1 cellular context compared by ENCODE assay signal in the genomic region with DNA sequence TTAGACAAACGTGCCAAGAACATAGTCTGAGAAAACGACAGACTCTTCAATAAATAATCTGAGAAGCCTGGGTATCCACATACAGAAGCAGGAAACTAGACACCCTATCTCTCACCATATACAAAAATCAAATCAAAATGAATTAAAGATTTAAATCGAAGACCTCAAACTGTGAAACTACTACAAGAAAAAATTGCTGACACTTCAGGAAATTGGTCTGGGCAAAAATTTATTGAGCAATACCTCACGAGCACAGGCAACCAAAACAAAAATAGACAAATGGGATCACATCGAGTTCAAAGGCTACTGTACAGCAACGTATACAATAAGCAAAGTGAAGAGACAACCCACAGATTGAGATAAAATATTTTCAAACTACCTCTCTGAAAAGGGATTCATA.
TF ChIP-seq lines count a peak whose summit lies in the region.

No MANE protein-coding gene starts in this region.

TF ChIP-seq in K562, 482 proteins besides CTCF, POLR2A, EP300 and RAD21 (continued from another document):
- TF ChIP-seq, protein P1, sequence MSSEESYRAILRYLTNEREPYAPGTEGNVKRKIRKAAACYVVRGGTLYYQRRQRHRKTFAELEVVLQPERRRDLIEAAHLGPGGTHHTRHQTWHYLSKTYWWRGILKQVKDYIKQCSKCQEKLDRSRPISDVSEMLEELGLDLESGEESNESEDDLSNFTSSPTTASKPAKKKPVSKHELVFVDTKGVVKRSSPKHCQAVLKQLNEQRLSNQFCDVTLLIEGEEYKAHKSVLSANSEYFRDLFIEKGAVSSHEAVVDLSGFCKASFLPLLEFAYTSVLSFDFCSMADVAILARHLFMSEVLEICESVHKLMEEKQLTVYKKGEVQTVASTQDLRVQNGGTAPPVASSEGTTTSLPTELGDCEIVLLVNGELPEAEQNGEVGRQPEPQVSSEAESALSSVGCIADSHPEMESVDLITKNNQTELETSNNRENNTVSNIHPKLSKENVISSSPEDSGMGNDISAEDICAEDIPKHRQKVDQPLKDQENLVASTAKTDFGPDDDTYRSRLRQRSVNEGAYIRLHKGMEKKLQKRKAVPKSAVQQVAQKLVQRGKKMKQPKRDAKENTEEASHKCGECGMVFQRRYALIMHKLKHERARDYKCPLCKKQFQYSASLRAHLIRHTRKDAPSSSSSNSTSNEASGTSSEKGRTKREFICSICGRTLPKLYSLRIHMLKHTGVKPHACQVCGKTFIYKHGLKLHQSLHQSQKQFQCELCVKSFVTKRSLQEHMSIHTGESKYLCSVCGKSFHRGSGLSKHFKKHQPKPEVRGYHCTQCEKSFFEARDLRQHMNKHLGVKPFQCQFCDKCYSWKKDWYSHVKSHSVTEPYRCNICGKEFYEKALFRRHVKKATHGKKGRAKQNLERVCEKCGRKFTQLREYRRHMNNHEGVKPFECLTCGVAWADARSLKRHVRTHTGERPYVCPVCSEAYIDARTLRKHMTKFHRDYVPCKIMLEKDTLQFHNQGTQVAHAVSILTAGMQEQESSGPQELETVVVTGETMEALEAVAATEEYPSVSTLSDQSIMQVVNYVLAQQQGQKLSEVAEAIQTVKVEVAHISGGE (CRISPR knock-in tag; IDR thresholded peaks at IDR 0.05): no peak
- peak; percentile 45; the same call in 1 of the 2 replicates for TF ChIP-seq CEBPB (tag; IDR thresholded peaks at IDR 0.05)
- no peak for TF ChIP-seq ZNF24 (IDR thresholded peaks at IDR 0.05)
- no peak for TF ChIP-seq NFYB (IDR thresholded peaks at IDR 0.05; ENCODE audit: extremely low read depth, insufficient read length)
- no peak for TF ChIP-seq ZNF274 (IDR thresholded peaks at IDR 0.05; ENCODE audit: borderline replicate concordance, low read depth, low read length)
- TF ChIP-seq, protein P2, sequence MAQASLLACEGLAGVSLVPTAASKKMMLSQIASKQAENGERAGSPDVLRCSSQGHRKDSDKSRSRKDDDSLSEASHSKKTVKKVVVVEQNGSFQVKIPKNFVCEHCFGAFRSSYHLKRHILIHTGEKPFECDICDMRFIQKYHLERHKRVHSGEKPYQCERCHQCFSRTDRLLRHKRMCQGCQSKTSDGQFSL (CRISPR knock-in tag; IDR thresholded peaks at IDR 0.05): no peak
- TF ChIP-seq, protein P2 (tag; IDR thresholded peaks at IDR 0.05): no peak
- TF ChIP-seq CEBPG (CRISPR knock-in tag; IDR thresholded peaks at IDR 0.05): no peak
- peak; percentile 17 to 34; a peak in 1 of 4 replicates for TF ChIP-seq CEBPG (tag; conservative IDR thresholded peaks at IDR 0.05 in 1 of 2, IDR thresholded peaks at IDR 0.05 in 1 of 2)
- TF ChIP-seq HMGN3 (IDR thresholded peaks at IDR 0.05; ENCODE audit: borderline replicate concordance, extremely low read depth, insufficient read length, low read depth, low read length): no peak
- TF ChIP-seq MAFG (tag; conservative IDR thresholded peaks at IDR 0.05): peak; percentile 51
- TF ChIP-seq ZNF282 (CRISPR knock-in tag; IDR thresholded peaks at IDR 0.05): no peak
- no peak for TF ChIP-seq ARID1B (IDR thresholded peaks at IDR 0.05)
- TF ChIP-seq, protein P3, sequence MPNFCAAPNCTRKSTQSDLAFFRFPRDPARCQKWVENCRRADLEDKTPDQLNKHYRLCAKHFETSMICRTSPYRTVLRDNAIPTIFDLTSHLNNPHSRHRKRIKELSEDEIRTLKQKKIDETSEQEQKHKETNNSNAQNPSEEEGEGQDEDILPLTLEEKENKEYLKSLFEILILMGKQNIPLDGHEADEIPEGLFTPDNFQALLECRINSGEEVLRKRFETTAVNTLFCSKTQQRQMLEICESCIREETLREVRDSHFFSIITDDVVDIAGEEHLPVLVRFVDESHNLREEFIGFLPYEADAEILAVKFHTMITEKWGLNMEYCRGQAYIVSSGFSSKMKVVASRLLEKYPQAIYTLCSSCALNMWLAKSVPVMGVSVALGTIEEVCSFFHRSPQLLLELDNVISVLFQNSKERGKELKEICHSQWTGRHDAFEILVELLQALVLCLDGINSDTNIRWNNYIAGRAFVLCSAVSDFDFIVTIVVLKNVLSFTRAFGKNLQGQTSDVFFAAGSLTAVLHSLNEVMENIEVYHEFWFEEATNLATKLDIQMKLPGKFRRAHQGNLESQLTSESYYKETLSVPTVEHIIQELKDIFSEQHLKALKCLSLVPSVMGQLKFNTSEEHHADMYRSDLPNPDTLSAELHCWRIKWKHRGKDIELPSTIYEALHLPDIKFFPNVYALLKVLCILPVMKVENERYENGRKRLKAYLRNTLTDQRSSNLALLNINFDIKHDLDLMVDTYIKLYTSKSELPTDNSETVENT (CRISPR knock-in tag; IDR thresholded peaks at IDR 0.05): no peak
- TF ChIP-seq HDAC2 (IDR thresholded peaks at IDR 0.05): no peak
- TF ChIP-seq L3MBTL2 (IDR thresholded peaks at IDR 0.05): no peak
- no peak for TF ChIP-seq RFX5 (IDR thresholded peaks at IDR 0.05; ENCODE audit: low read depth, low read length)
- TF ChIP-seq NR3C1 (CRISPR knock-in tag; IDR thresholded peaks at IDR 0.05): no peak
- TF ChIP-seq, protein P4, sequence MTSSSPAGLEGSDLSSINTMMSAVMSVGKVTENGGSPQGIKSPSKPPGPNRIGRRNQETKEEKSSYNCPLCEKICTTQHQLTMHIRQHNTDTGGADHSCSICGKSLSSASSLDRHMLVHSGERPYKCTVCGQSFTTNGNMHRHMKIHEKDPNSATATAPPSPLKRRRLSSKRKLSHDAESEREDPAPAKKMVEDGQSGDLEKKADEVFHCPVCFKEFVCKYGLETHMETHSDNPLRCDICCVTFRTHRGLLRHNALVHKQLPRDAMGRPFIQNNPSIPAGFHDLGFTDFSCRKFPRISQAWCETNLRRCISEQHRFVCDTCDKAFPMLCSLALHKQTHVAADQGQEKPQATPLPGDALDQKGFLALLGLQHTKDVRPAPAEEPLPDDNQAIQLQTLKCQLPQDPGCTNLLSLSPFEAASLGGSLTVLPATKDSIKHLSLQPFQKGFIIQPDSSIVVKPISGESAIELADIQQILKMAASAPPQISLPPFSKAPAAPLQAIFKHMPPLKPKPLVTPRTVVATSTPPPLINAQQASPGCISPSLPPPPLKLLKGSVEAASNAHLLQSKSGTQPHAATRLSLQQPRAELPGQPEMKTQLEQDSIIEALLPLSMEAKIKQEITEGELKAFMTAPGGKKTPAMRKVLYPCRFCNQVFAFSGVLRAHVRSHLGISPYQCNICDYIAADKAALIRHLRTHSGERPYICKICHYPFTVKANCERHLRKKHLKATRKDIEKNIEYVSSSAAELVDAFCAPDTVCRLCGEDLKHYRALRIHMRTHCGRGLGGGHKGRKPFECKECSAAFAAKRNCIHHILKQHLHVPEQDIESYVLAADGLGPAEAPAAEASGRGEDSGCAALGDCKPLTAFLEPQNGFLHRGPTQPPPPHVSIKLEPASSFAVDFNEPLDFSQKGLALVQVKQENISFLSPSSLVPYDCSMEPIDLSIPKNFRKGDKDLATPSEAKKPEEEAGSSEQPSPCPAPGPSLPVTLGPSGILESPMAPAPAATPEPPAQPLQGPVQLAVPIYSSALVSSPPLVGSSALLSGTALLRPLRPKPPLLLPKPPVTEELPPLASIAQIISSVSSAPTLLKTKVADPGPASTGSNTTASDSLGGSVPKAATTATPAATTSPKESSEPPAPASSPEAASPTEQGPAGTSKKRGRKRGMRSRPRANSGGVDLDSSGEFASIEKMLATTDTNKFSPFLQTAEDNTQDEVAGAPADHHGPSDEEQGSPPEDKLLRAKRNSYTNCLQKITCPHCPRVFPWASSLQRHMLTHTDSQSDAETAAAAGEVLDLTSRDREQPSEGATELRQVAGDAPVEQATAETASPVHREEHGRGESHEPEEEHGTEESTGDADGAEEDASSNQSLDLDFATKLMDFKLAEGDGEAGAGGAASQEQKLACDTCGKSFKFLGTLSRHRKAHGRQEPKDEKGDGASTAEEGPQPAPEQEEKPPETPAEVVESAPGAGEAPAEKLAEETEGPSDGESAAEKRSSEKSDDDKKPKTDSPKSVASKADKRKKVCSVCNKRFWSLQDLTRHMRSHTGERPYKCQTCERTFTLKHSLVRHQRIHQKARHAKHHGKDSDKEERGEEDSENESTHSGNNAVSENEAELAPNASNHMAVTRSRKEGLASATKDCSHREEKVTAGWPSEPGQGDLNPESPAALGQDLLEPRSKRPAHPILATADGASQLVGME (CRISPR knock-in tag; IDR thresholded peaks at IDR 0.05): no peak
- TF ChIP-seq, protein P5, sequence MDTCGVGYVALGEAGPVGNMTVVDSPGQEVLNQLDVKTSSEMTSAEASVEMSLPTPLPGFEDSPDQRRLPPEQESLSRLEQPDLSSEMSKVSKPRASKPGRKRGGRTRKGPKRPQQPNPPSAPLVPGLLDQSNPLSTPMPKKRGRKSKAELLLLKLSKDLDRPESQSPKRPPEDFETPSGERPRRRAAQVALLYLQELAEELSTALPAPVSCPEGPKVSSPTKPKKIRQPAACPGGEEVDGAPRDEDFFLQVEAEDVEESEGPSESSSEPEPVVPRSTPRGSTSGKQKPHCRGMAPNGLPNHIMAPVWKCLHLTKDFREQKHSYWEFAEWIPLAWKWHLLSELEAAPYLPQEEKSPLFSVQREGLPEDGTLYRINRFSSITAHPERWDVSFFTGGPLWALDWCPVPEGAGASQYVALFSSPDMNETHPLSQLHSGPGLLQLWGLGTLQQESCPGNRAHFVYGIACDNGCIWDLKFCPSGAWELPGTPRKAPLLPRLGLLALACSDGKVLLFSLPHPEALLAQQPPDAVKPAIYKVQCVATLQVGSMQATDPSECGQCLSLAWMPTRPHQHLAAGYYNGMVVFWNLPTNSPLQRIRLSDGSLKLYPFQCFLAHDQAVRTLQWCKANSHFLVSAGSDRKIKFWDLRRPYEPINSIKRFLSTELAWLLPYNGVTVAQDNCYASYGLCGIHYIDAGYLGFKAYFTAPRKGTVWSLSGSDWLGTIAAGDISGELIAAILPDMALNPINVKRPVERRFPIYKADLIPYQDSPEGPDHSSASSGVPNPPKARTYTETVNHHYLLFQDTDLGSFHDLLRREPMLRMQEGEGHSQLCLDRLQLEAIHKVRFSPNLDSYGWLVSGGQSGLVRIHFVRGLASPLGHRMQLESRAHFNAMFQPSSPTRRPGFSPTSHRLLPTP (IDR thresholded peaks at IDR 0.05; ENCODE audit: borderline replicate concordance, extremely low read depth, insufficient read length): no peak
TF ChIP-seq in K562: peak in this region for 7.
